In genomic region chr17:75239778-75240393, GRCh38 we compare ENCODE assay signal across 12 cellular contexts. TPM values are rescaled to one million over a fixed set of nuclear protein-coding genes. Genes with fewer than 3 reads are reported as not detected.
DNase-seq lines count a peak whose midpoint lies in the region; ATAC-seq, FAIRE-seq and TF ChIP-seq lines count a peak whose summit lies in the region.
"Had no signal": no experiment of that assay in that cellular context is flagged by ENCODE, and none has a peak within 500 bp of the region (broad histone marks: within the 10 kb centered on the region; RNA-seq: fewer than 3 reads in every experiment).

No MANE protein-coding gene starts in this region.

- no TSS peak for BruUV-seq in Caco-2 (replicated peaks; lab: Mats Ljungman, UMichigan)

- no peaks in the 10 kb centered on the region for H3K27me3 ChIP-seq in Caco-2 (replicated peaks; ENCODE audit: control insufficient read depth, insufficient read depth, low read length)
- H3K27me3 ChIP-seq: breast epithelium had no signal

- TF ChIP-seq EP300 in A549 (IDR thresholded peaks at IDR 0.05) = no peak

- H3K36me3 Mint-ChIP-seq in Caco-2 (ENCODE audit: insufficient read depth, unreplicated experiment) = peaks cover 93% of the 10 kb centered on the region
- H3K36me3 Mint-ChIP-seq in activated T-helper 17 cell treated with anti-CD3 and anti-CD28 coated beads, Interleukin-2, amount 50 U/mL, for 72 hours (ENCODE audit: low read depth) = peaks cover 98% of the 10 kb centered on the region

- TF ChIP-seq RAD21 in A549 (conservative IDR thresholded peaks at IDR 0.05 in 1 of 2, IDR thresholded peaks at IDR 0.05 in 1 of 2) = no peak

- H3K4me1 ChIP-seq in A549 (0 out of 3 replicates have a peak, but pooled peaks cover 6% of the 10 kb centered on the region), Caco-2 (peaks cover 16% of the 10 kb centered on the region)
- H3K4me1 ChIP-seq: breast epithelium had no signal

- no peaks in the 10 kb centered on the region for H3K9me3 ChIP-seq in A549
- H3K9me3 ChIP-seq in Caco-2 = no peaks in the 10 kb centered on the region
- H3K9me3 ChIP-seq: breast epithelium, left ventricle myocardium inferior had no signal

- CTCF ChIA-PET in A549 (lab: Yijun Ruan, JAX) = interaction anchor here (0.6 to 9.8 kb wide), 33 partner anchors 9 to 343 kb away, joined by 3 to 223 read pairs (median 6); partner anchors contain the start of genes ARMC7, GGA3, MIF4GD and MRPS7
- CTCF ChIA-PET in Caco-2 (lab: Charles Lee) = interaction anchor here (0.5 to 2.7 kb wide), 12 partner anchors 12 to 872 kb away, joined by 3 to 33 read pairs (median 5); partner anchors contain the start of genes ARMC7, GGA3, MIF4GD and MRPS7

- no peak for TF ChIP-seq CTCF in A549 (IDR thresholded peaks at IDR 0.05)
- TF ChIP-seq CTCF in Caco-2 (IDR thresholded peaks at IDR 0.05; ENCODE audit: insufficient read depth in 1 of 2, low read depth in 1 of 2, low read length in 1 of 2, severe bottlenecking in 1 of 2, unreplicated experiment in 1 of 2) = no peak

- WGBS in A549 (ENCODE audit: missing lambda C conversion rate) = 94% methylated on average over 23 of the region's 23 CpGs

- no peaks in the 10 kb centered on the region for H3K9me3 Mint-ChIP-seq in Caco-2 (ENCODE audit: unreplicated experiment)
- H3K9me3 Mint-ChIP-seq in activated T-helper 17 cell treated with anti-CD3 and anti-CD28 coated beads, Interleukin-2, amount 50 U/mL, for 72 hours = no peaks in the 10 kb centered on the region

- ATAC-seq in A549 = peak; percentile 0 to 5; a peak in 3 of 6 replicates
- no peak for ATAC-seq in activated T-helper 17 cell treated with anti-CD3 and anti-CD28 coated beads, Interleukin-2, amount 50 U/mL, for 72 hours (replicated peaks)
- peak; percentile 11 for ATAC-seq in left lobe of liver
- no peak for ATAC-seq in GM18873 (IDR thresholded peaks at IDR 0.05; ENCODE audit: low FRiP score, unreplicated experiment)

- H3K4me2 ChIP-seq in A549 = no peak overlapping the region

- POLR2A ChIA-PET in A549 (lab: Yijun Ruan, JAX) (interaction anchor here (1.1 to 2.0 kb wide), 3 partner anchors 8 to 31 kb away, joined by 3 to 13 read pairs (median 7); partner anchors contain the start of genes GGA3, MIF4GD and MRPS7), Caco-2 (lab: Charles Lee) (interaction anchor here (0.5 to 0.6 kb wide), 2 partner anchors 23 to 30 kb away, joined by 3 to 7 read pairs; no protein-coding TSS in a partner anchor)

- H3K4me3 ChIP-seq in A549 (no peak overlapping the region), Caco-2 (ENCODE audit: low read depth, low read length) (no peak overlapping the region)
- H3K4me3 ChIP-seq: breast epithelium, left ventricle myocardium inferior had no signal

- FAIRE-seq in A549 (lab: Jason Lieb, UNC) = no peak
- FAIRE-seq: TTC549 had no signal

- peaks cover 19% of the 10 kb centered on the region for H3K4me1 Mint-ChIP-seq in Caco-2 (ENCODE audit: low read depth, unreplicated experiment)
- H3K4me1 Mint-ChIP-seq in activated T-helper 17 cell treated with anti-CD3 and anti-CD28 coated beads, Interleukin-2, amount 50 U/mL, for 72 hours = peaks cover 37% of the 10 kb centered on the region

- TF ChIP-seq POLR2A in A549 (IDR thresholded peaks at IDR 0.05; ENCODE audit: low read length) = no peak

- peaks cover 8% of the 10 kb centered on the region; the same call in 1 of the 2 replicates for H3K36me3 ChIP-seq in Caco-2 (ENCODE audit: control insufficient read depth, insufficient read depth, low read length)

- no peaks in the 10 kb centered on the region for H3K27me3 Mint-ChIP-seq in Caco-2 (ENCODE audit: insufficient read depth, unreplicated experiment)
- H3K27me3 Mint-ChIP-seq in activated T-helper 17 cell treated with anti-CD3 and anti-CD28 coated beads, Interleukin-2, amount 50 U/mL, for 72 hours = no peaks in the 10 kb centered on the region

- H3K27ac Mint-ChIP-seq in Caco-2 (ENCODE audit: unreplicated experiment) = peak overlapping the region; percentile 51
- peak overlapping the region; percentile 50 for H3K27ac Mint-ChIP-seq in activated T-helper 17 cell treated with anti-CD3 and anti-CD28 coated beads, Interleukin-2, amount 50 U/mL, for 72 hours

- DNase-seq in A549 (ENCODE audit: low read depth in 1 of 2, low spot score in 1 of 2) (no peak), Caco-2 (no peak), left lobe of liver (ENCODE audit: low spot score) (no peak), amniotic stem cell (lab: John Stamatoyannopoulos, UW) (no peak), SK-N-DZ (ENCODE audit: low spot score) (no peak)
- no peak for DNase-seq in stimulated activated CD4-positive, alpha-beta T cell treated with anti-CD3 and anti-CD28 coated beads, Interleukin-4, amount 100 ng/mL, for 24 hours
- DNase-seq: left ventricle myocardium inferior, NCI-H2029 treated with DMSO at 0.1 percent for 48 hours had no signal

- no peak overlapping the region for H3K4me3 Mint-ChIP-seq in Caco-2 (ENCODE audit: unreplicated experiment)
- H3K4me3 Mint-ChIP-seq in activated T-helper 17 cell treated with anti-CD3 and anti-CD28 coated beads, Interleukin-2, amount 50 U/mL, for 72 hours = peak overlapping the region; percentile 27

- intact Hi-C loops in Caco-2 (cut with micrococcal nuclease; ENCODE audit: unreplicated experiment) = loop anchor here (1.0 kb wide), 1 partner anchor 172 kb away; no protein-coding TSS in a partner anchor

- H3K27ac ChIP-seq in A549 = no peak overlapping the region

TF ChIP-seq in A549, 52 proteins besides CTCF, POLR2A, EP300 and RAD21 (continues in another document):
- no peak for TF ChIP-seq CHD4 (IDR thresholded peaks at IDR 0.05; ENCODE audit: borderline replicate concordance)

RNA-seq across cellular contexts. Expression of gene GGA3, which starts 21.5 kb away (rescaled TPM):
- 40.9 and 43.6 TPM in 2 replicates for polyA plus RNA-seq in A549 (2011; rRNA removed)
- 33.7 and 38.1 TPM in 2 replicates for polyA plus RNA-seq in A549 (2012; cell fraction: cytosol; rRNA removed)
- polyA plus RNA-seq in A549 (2012; cell fraction: nucleus; rRNA removed) = 183 and 227 TPM in 2 replicates
- 34.5 to 42.8 TPM (median 35.8 TPM) in 3 replicates for polyA plus RNA-seq in A549 (2017; fragmentation: RNase III; extraction: RNeasy Plus Mini Kit Qiagen cat#74134 plus additional on column Dnase treatment)
- 66.4 and 91.5 TPM in 2 replicates for polyA minus RNA-seq in A549 (2011; rRNA and poly(A)+ RNA removed)
- total RNA-seq in Caco-2 (2022) = 90.2 and 94.4 TPM in 2 replicates
- 10 to 100 TPM; 63.2 to 71.9 TPM for total RNA-seq in activated T-helper 17 cell treated with anti-CD3 and anti-CD28 coated beads, Interleukin-2, amount 50 U/mL, for 72 hours
- 17.9 TPM for total RNA-seq in left lobe of liver
- polyA plus RNA-seq in SK-N-DZ (2014; cell fraction: cytosol; rRNA removed) = 27.0 and 29.3 TPM in 2 replicates
- polyA plus RNA-seq in SK-N-DZ (2014; cell fraction: nucleus; rRNA removed) = 144 and 155 TPM in 2 replicates

RNA-seq across cellular contexts. Expression of gene MRPS7, which starts 21.8 kb away (rescaled TPM):
- polyA plus RNA-seq in A549 (2011; rRNA removed) (144 and 157 TPM in 2 replicates), A549 (2017; fragmentation: RNase III; extraction: RNeasy Plus Mini Kit Qiagen cat#74134 plus additional on column Dnase treatment) (161 to 164 TPM (median 163 TPM) in 3 replicates)
- 148 and 176 TPM in 2 replicates for polyA plus RNA-seq in A549 (2012; cell fraction: cytosol; rRNA removed)
- polyA plus RNA-seq in A549 (2012; cell fraction: nucleus; rRNA removed) = 91.3 and 93.4 TPM in 2 replicates
- 76.8 and 97.2 TPM in 2 replicates for polyA minus RNA-seq in A549 (2011; rRNA and poly(A)+ RNA removed)
- total RNA-seq in Caco-2 (2022) (123 and 125 TPM in 2 replicates), left lobe of liver (36.1 TPM)
- 10 to 100 TPM; 53.6 to 83.2 TPM for total RNA-seq in activated T-helper 17 cell treated with anti-CD3 and anti-CD28 coated beads, Interleukin-2, amount 50 U/mL, for 72 hours
- 99.8 and 115 TPM in 2 replicates for polyA plus RNA-seq in SK-N-DZ (2014; cell fraction: cytosol; rRNA removed)
- polyA plus RNA-seq in SK-N-DZ (2014; cell fraction: nucleus; rRNA removed) = 55.9 and 80.9 TPM in 2 replicates

RNA-seq across cellular contexts. Expression of gene MIF4GD, which starts 31.1 kb away (rescaled TPM):
- polyA plus RNA-seq in A549 (2011; rRNA removed) = 61.0 and 71.4 TPM in 2 replicates
- polyA plus RNA-seq in A549 (2012; cell fraction: cytosol; rRNA removed) = 57.0 and 65.8 TPM in 2 replicates
- polyA plus RNA-seq in A549 (2012; cell fraction: nucleus; rRNA removed) = 46.6 and 47.8 TPM in 2 replicates
- 22.2 to 24.6 TPM (median 23.9 TPM) in 3 replicates for polyA plus RNA-seq in A549 (2017; fragmentation: RNase III; extraction: RNeasy Plus Mini Kit Qiagen cat#74134 plus additional on column Dnase treatment)
- 70.5 and 70.8 TPM in 2 replicates for polyA minus RNA-seq in A549 (2011; rRNA and poly(A)+ RNA removed)
- 27.0 and 27.3 TPM in 2 replicates for total RNA-seq in Caco-2 (2022)
- total RNA-seq in activated T-helper 17 cell treated with anti-CD3 and anti-CD28 coated beads, Interleukin-2, amount 50 U/mL, for 72 hours = 10 to 100 TPM; 23.6 to 31.6 TPM
- total RNA-seq in left lobe of liver = 7.7 TPM
- polyA plus RNA-seq in SK-N-DZ (2014; cell fraction: cytosol; rRNA removed) = 31.4 and 37.6 TPM in 2 replicates
- 26.0 and 29.8 TPM in 2 replicates for polyA plus RNA-seq in SK-N-DZ (2014; cell fraction: nucleus; rRNA removed)

RNA-seq across cellular contexts. Expression of gene NUP85, which starts 34.4 kb away (rescaled TPM):
- polyA plus RNA-seq in A549 (2011; rRNA removed) (110 and 124 TPM in 2 replicates), A549 (2017; fragmentation: RNase III; extraction: RNeasy Plus Mini Kit Qiagen cat#74134 plus additional on column Dnase treatment) (83.4 to 87.1 TPM (median 84.1 TPM) in 3 replicates)
- 203 and 209 TPM in 2 replicates for polyA plus RNA-seq in A549 (2012; cell fraction: cytosol; rRNA removed)
- 485 and 663 TPM in 2 replicates for polyA plus RNA-seq in A549 (2012; cell fraction: nucleus; rRNA removed)
- 109 and 125 TPM in 2 replicates for polyA minus RNA-seq in A549 (2011; rRNA and poly(A)+ RNA removed)
- total RNA-seq in Caco-2 (2022) (119 and 142 TPM in 2 replicates), left lobe of liver (33.8 TPM)
- total RNA-seq in activated T-helper 17 cell treated with anti-CD3 and anti-CD28 coated beads, Interleukin-2, amount 50 U/mL, for 72 hours = 100 to 1,000 TPM; 143 to 161 TPM
- polyA plus RNA-seq in SK-N-DZ (2014; cell fraction: cytosol; rRNA removed) = 101 and 127 TPM in 2 replicates
- 374 and 399 TPM in 2 replicates for polyA plus RNA-seq in SK-N-DZ (2014; cell fraction: nucleus; rRNA removed)

RNA-seq across cellular contexts. Expression of gene SLC25A19, which starts 49.3 kb away (rescaled TPM):
- polyA plus RNA-seq in A549 (2011; rRNA removed) (14.8 and 15.3 TPM in 2 replicates), A549 (2017; fragmentation: RNase III; extraction: RNeasy Plus Mini Kit Qiagen cat#74134 plus additional on column Dnase treatment) (13.7 to 16.4 TPM (median 14.9 TPM) in 3 replicates)
- polyA plus RNA-seq in A549 (2012; cell fraction: cytosol; rRNA removed) = 32.0 and 35.2 TPM in 2 replicates
- 27.7 and 28.9 TPM in 2 replicates for polyA plus RNA-seq in A549 (2012; cell fraction: nucleus; rRNA removed)
- polyA minus RNA-seq in A549 (2011; rRNA and poly(A)+ RNA removed) = 14.5 and 15.7 TPM in 2 replicates
- total RNA-seq in Caco-2 (2022) (29.8 and 33.6 TPM in 2 replicates), left lobe of liver (3.6 TPM)
- total RNA-seq in activated T-helper 17 cell treated with anti-CD3 and anti-CD28 coated beads, Interleukin-2, amount 50 U/mL, for 72 hours = 100 to 1,000 TPM in 1 of 2 donors, 10 to 100 TPM in 1; 97.4 to 113 TPM
- 30.2 and 36.1 TPM in 2 replicates for polyA plus RNA-seq in SK-N-DZ (2014; cell fraction: cytosol; rRNA removed)
- polyA plus RNA-seq in SK-N-DZ (2014; cell fraction: nucleus; rRNA removed) = 42.9 and 54.7 TPM in 2 replicates

Comparison
In these comparisons a context has a peak if more than half of its experiments do, and no peak if none do; other contexts are left out.
1. ATAC-seq: peak in A549 (2 of 2) and left lobe of liver (single experiment); none in activated T-helper 17 cell treated with anti-CD3 and anti-CD28 coated beads, Interleukin-2, amount 50 U/mL, for 72 hours (single experiment) and GM18873 (single experiment).